Comparison of ENCODE assay signal across 15 cellular contexts in genomic region chr9:137758067-137758466, GRCh38.
DNase-seq lines count a peak whose midpoint lies in the region; ATAC-seq, FAIRE-seq and TF ChIP-seq lines count a peak whose summit lies in the region.
"Had no signal": no experiment of that assay in that cellular context is flagged by ENCODE, and none has a peak within 500 bp of the region (broad histone marks: within the 10 kb centered on the region; RNA-seq: fewer than 3 reads in every experiment).

No MANE protein-coding gene starts in this region.

- intact Hi-C loops in MCF 10A (cut with micrococcal nuclease), result no loop called here
- intact Hi-C loops in breast epithelium (cut with DNase I; ENCODE audit: low total_unique reads), result no loop called here
- intact Hi-C loops in activated CD4-positive, alpha-beta memory T cell treated with anti-CD3 and anti-CD28 coated beads for 36 hours (cut with micrococcal nuclease), result no loop called here
- intact Hi-C loops in sciatic nerve (cut with DNase I), result no loop called here

- H3K36me3 ChIP-seq in breast epithelium (no peaks in the 10 kb centered on the region), keratinocyte (ENCODE audit: control insufficient read depth in 2 of 2, extremely low read depth in 1 of 2, insufficient read depth in 2 of 2, low read length in 2 of 2) (peaks cover 21 to 38% of the 10 kb centered on the region in 2 experiments)

- no peak overlapping the region for H2AFZ ChIP-seq in keratinocyte (ENCODE audit: control insufficient read depth, low read length)

- no peaks in the 10 kb centered on the region for H3K9me3 Mint-ChIP-seq in MCF 10A (ENCODE audit: unreplicated experiment)
- peaks cover 12% of the 10 kb centered on the region for H3K9me3 Mint-ChIP-seq in activated CD4-positive, alpha-beta memory T cell treated with anti-CD3 and anti-CD28 coated beads for 36 hours

- CTCF ChIA-PET in MCF 10A (lab: Yijun Ruan, JAX), result interaction anchor here (1.0 to 1.5 kb wide), 2 partner anchors 85 to 87 kb away, joined by 3 to 8 read pairs; no protein-coding TSS in a partner anchor
- CTCF ChIA-PET in activated CD4-positive, alpha-beta memory T cell treated with anti-CD3 and anti-CD28 coated beads for 36 hours (lab: Charles Lee), result interaction anchor here (2.1 kb wide), 1 partner anchor 85 kb away, joined by 9 read pairs; no protein-coding TSS in a partner anchor

- peak overlapping the region; percentile 19 for H3K4me2 ChIP-seq in keratinocyte (ENCODE audit: control insufficient read depth, extremely low read depth, insufficient read depth, low read depth, low read length)

- H3K36me3 Mint-ChIP-seq in MCF 10A (ENCODE audit: insufficient read depth, unreplicated experiment), result peaks cover 76% of the 10 kb centered on the region
- H3K36me3 Mint-ChIP-seq in activated CD4-positive, alpha-beta memory T cell treated with anti-CD3 and anti-CD28 coated beads for 36 hours, result peaks cover 66% of the 10 kb centered on the region

- H3K4me3 ChIP-seq in breast epithelium (no peak overlapping the region), keratinocyte (ENCODE audit: control insufficient read depth in 2 of 3, extremely low read depth in 1 of 3, insufficient read depth in 2 of 3, low read depth in 1 of 3, low read length in 3 of 3) (no peak overlapping the region)
- H3K4me3 ChIP-seq: ascending aorta, psoas muscle had no signal

- peaks cover 5% of the 10 kb centered on the region for H3K79me2 ChIP-seq in keratinocyte (ENCODE audit: control insufficient read depth, insufficient read depth, low read length)

- DNase-seq in MCF 10A (ENCODE audit: unreplicated experiment), result no peak
- no peak for DNase-seq in breast epithelium (ENCODE audit: low spot score in 2 of 2)
- no peak for DNase-seq in activated CD4-positive, alpha-beta memory T cell treated with anti-CD3 and anti-CD28 coated beads for 36 hours
- DNase-seq in keratinocyte (ENCODE audit: low read depth, low spot score), result no peak
- no peak for DNase-seq in GM10266 (ENCODE audit: extremely low spot score)
- no peak for DNase-seq in SHP77 treated with DMSO at 0.1 percent for 48 hours (lab: John Stamatoyannopoulos, UW)
- DNase-seq in sciatic nerve (ENCODE audit: low spot score), result no peak
- no peak for DNase-seq in KG1 (lab: John Stamatoyannopoulos, UW)
- DNase-seq: BE2C, DMS79 treated with DMSO at 0.1 percent for 48 hours, GOT3, midbrain, NCI-H1105 treated with DMSO at 0.1 percent for 48 hours, psoas muscle had no signal

- H3K9me1 ChIP-seq in keratinocyte (ENCODE audit: control insufficient read depth, extremely low read depth, insufficient read depth, low read length), result no peaks in the 10 kb centered on the region

- TF ChIP-seq CTCF in MCF 10A (IDR thresholded peaks at IDR 0.05; ENCODE audit: unreplicated experiment), result no peak
- TF ChIP-seq CTCF in breast epithelium (IDR thresholded peaks at IDR 0.05), result no peak
- no peak for TF ChIP-seq CTCF in keratinocyte (optimal IDR thresholded peaks at IDR 0.05 in 1 of 3, IDR thresholded peaks at IDR 0.05 in 1 of 3, conservative IDR thresholded peaks at IDR 0.05 in 1 of 3; ENCODE audit: extremely low read depth in 1 of 3, insufficient read depth in 2 of 3, low read length in 3 of 3)
- no peak for TF ChIP-seq CTCF in GM10266 (IDR thresholded peaks at IDR 0.05; ENCODE audit: control insufficient read depth, insufficient read depth, low read depth, missing control alignments)

- no peak for ATAC-seq in sciatic nerve
- ATAC-seq: psoas muscle had no signal

- no peak overlapping the region for H3K4me3 Mint-ChIP-seq in MCF 10A (ENCODE audit: unreplicated experiment)
- H3K4me3 Mint-ChIP-seq in activated CD4-positive, alpha-beta memory T cell treated with anti-CD3 and anti-CD28 coated beads for 36 hours, result peak overlapping the region; percentile 44

- H3K9ac ChIP-seq in keratinocyte (ENCODE audit: control insufficient read depth, extremely low read depth, insufficient read depth, low read length), result no peak overlapping the region

- H3K4me1 ChIP-seq in breast epithelium (no peaks in the 10 kb centered on the region), keratinocyte (ENCODE audit: control insufficient read depth, extremely low read depth, insufficient read depth, low read length) (peaks cover 13% of the 10 kb centered on the region)
- H3K4me1 ChIP-seq: ascending aorta, BE2C had no signal

- no peaks in the 10 kb centered on the region for H4K20me1 ChIP-seq in keratinocyte (ENCODE audit: control insufficient read depth, extremely low read depth, insufficient read depth, low read length)

- BruUV-seq in MCF 10A (replicated peaks; lab: Mats Ljungman, UMichigan), result TSS peak; percentile 16

- FAIRE-seq in keratinocyte (lab: Jason Lieb, UNC), result no peak

- no peak overlapping the region for H3K27ac Mint-ChIP-seq in MCF 10A (ENCODE audit: low read depth, unreplicated experiment)
- H3K27ac Mint-ChIP-seq in activated CD4-positive, alpha-beta memory T cell treated with anti-CD3 and anti-CD28 coated beads for 36 hours, result peak overlapping the region; percentile 90

- no peaks in the 10 kb centered on the region for H3K9me3 ChIP-seq in breast epithelium
- no peaks in the 10 kb centered on the region for H3K9me3 ChIP-seq in keratinocyte (ENCODE audit: control insufficient read depth, low read depth, low read length)
- H3K9me3 ChIP-seq: BE2C had no signal

- dilution Hi-C loops in keratinocyte (cut with MboI; ENCODE audit: extremely low pct_ligation_motif_present, low sequenced_read_pairs), result no loop called here

- POLR2A ChIA-PET in MCF 10A (lab: Yijun Ruan, JAX), result interaction anchor here (0.7 to 0.9 kb wide), 2 partner anchors 20 to 87 kb away, joined by 3 to 4 read pairs; no protein-coding TSS in a partner anchor
- POLR2A ChIA-PET in activated CD4-positive, alpha-beta memory T cell treated with anti-CD3 and anti-CD28 coated beads for 36 hours (lab: Charles Lee), result no interaction called here

- H3K27ac ChIP-seq in breast epithelium (no peak overlapping the region), keratinocyte (ENCODE audit: control insufficient read depth, insufficient read depth, low read length) (peak overlapping the region; percentile 46)
- H3K27ac ChIP-seq: ascending aorta had no signal

- H3K27me3 ChIP-seq in breast epithelium, result no peaks in the 10 kb centered on the region
- H3K27me3 ChIP-seq in keratinocyte (ENCODE audit: control insufficient read depth, extremely low read depth, insufficient read depth, low read length), result no peaks in the 10 kb centered on the region
- H3K27me3 ChIP-seq: ascending aorta, BE2C had no signal

- H3K27me3 Mint-ChIP-seq in MCF 10A (ENCODE audit: insufficient read depth, unreplicated experiment), result no peaks in the 10 kb centered on the region
- no peaks in the 10 kb centered on the region for H3K27me3 Mint-ChIP-seq in activated CD4-positive, alpha-beta memory T cell treated with anti-CD3 and anti-CD28 coated beads for 36 hours

- TF ChIP-seq POLR2A in breast epithelium (IDR thresholded peaks at IDR 0.05), result no peak

- peaks cover 6% of the 10 kb centered on the region for H3K4me1 Mint-ChIP-seq in MCF 10A (ENCODE audit: insufficient read depth, unreplicated experiment)
- H3K4me1 Mint-ChIP-seq in activated CD4-positive, alpha-beta memory T cell treated with anti-CD3 and anti-CD28 coated beads for 36 hours (ENCODE audit: low read depth), result peaks cover 59% of the 10 kb centered on the region
